In genomic region chr2:135159191-135159590, GRCh38 we compare ENCODE assay signal across 8 cellular contexts.
"Had no signal": no experiment of that assay in that cellular context is flagged by ENCODE, and none has a peak within 500 bp of the region (broad histone marks: within the 10 kb centered on the region; RNA-seq: fewer than 3 reads in every experiment).

No MANE protein-coding gene starts in this region.

- ATAC-seq: HCT116 had no signal

- FAIRE-seq: HTR-8/SVneo had no signal

- H3K9me3 ChIP-seq: HAP-1 had no signal

- DNase-seq: GM23248, GOT3, H7, HFFc6, IMR-90 had no signal

- H3K27ac Mint-ChIP-seq: HFFc6 had no signal

- H3K4me3 ChIP-seq: GM23248, HAP-1 had no signal

- H3K4me3 Mint-ChIP-seq: HFFc6 had no signal

- H3K9ac ChIP-seq: GM23248 had no signal

- H3K9me3 Mint-ChIP-seq: HFFc6 had no signal

- H2AFZ ChIP-seq: GM23248 had no signal

- H3K27ac ChIP-seq: GM23248 had no signal
